ENCODE assay signal across 8 cellular contexts in the genomic region with DNA sequence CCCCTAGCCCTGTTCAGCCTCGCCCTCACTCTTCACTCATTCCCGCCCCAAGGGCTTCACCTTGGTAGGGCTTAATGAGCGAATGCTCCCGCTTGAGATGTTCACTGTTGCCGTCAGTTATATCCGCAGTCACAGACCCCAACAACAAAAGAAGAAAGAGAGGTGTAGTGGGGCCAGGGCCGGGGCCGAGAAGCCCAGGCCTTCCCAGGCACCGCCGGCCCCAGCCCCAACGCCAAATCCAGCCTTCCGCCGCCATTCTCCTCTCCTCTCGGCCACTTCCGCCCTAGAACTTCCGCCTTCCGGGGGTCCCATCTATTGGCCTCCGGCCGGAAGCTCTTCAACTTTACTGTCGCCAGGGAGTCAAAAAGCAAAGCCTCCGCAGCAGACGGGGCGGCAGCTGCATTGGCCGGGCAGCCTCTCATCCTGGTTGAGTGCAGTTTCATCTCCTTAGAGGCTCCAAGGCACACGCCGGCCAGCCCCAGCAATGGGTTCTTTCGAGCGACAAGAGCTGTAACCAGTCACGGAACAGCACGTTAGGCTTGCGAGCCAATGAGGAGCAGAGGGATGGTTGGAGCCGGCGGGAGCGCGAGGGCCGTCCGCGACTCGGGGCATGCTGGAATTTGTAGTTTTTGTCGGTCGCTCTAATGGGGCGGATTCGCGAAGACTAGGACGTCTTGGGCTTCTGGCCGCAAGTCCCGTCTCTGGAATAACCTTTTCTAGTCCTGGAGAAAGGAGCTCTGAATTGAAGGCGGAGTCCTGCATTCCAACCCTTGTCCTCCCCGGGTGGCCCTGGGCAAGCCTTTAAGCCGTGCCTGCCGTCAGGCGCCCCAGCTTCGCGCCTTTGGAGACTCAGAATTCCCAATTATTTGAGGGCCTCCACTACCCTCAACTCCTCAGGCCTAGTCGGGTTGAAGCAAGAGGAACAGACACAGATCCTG. TPM values are rescaled to one million over a fixed set of nuclear protein-coding genes. Genes with fewer than 3 reads are reported as not detected.
DNase-seq lines count a peak whose midpoint lies in the region; ATAC-seq and TF ChIP-seq lines count a peak whose summit lies in the region.

A gene with protein sequence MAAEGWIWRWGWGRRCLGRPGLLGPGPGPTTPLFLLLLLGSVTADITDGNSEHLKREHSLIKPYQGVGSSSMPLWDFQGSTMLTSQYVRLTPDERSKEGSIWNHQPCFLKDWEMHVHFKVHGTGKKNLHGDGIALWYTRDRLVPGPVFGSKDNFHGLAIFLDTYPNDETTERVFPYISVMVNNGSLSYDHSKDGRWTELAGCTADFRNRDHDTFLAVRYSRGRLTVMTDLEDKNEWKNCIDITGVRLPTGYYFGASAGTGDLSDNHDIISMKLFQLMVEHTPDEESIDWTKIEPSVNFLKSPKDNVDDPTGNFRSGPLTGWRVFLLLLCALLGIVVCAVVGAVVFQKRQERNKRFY (minus strand): TSS at position 277 of the 938 bp plus-strand sequence. CDS start 21 bp downstream, at position 256.

- H3K9ac ChIP-seq in mucosa of rectum (ENCODE audit: low read depth in 1 of 2, low read length in 2 of 2), result peak within 1 kb of the TSS; percentile 95

- no peaks in the 10 kb centered on the region for H3K27me3 Mint-ChIP-seq in IgD-negative memory B cell

- peak within 1 kb of the TSS; percentile 99 to 100 (median 99) for H3K27ac Mint-ChIP-seq in IgD-negative memory B cell

- peak; percentile 95 for ATAC-seq in GM21529 (IDR thresholded peaks at IDR 0.05; ENCODE audit: unreplicated experiment)

- peaks cover 32 to 46% (median 37%) of the 10 kb centered on the region in 3 donors for H3K4me1 Mint-ChIP-seq in IgD-negative memory B cell

- DNase-seq in DMS 273 (lab: John Stamatoyannopoulos, UW; ENCODE audit: unreplicated experiment) (peak; percentile 99), OCI-M2 (lab: John Stamatoyannopoulos, UW; ENCODE audit: unreplicated experiment) (peak; percentile 10), activated T-cell treated with anti-CD3 and anti-CD28 coated beads for 4 hours (peak; percentile 80), epithelial cell of proximal tubule (ENCODE audit: low read depth) (peak; percentile 66)
- DNase-seq in stimulated activated CD8-positive, alpha-beta memory T cell treated with anti-CD3 and anti-CD28 coated beads, Interleukin-4, amount 100 ng/mL, for 48 hours, result peak; percentile 91

- peak within 1 kb of the TSS; percentile 97 to 99 (median 98) for H3K4me3 Mint-ChIP-seq in IgD-negative memory B cell

- H3K4me3 ChIP-seq in epithelial cell of proximal tubule (ENCODE audit: low read depth, low read length), result peak within 1 kb of the TSS; percentile 74
- H3K4me3 ChIP-seq in mucosa of rectum (ENCODE audit: low read length in 2 of 2), result peak within 1 kb of the TSS; percentile 85 to 99

- H3K36me3 Mint-ChIP-seq in IgD-negative memory B cell, result peaks cover 2% of the 10 kb centered on the region

- peaks cover 13 to 25% of the 10 kb centered on the region in 2 donors for H3K4me1 ChIP-seq in mucosa of rectum (ENCODE audit: control insufficient read depth in 2 of 2, insufficient read depth in 2 of 2, low read length in 2 of 2)

- peaks cover 11 to 20% of the 10 kb centered on the region in 2 donors for H3K36me3 ChIP-seq in mucosa of rectum (ENCODE audit: control insufficient read depth in 2 of 2, insufficient read depth in 2 of 2, low read length in 2 of 2)

- no peaks in the 10 kb centered on the region for H3K9me3 ChIP-seq in mucosa of rectum (ENCODE audit: control insufficient read depth in 2 of 2, low read length in 2 of 2)

- H3K9me3 Mint-ChIP-seq in IgD-negative memory B cell, result no peaks in the 10 kb centered on the region

- peaks cover 0 to 2% of the 10 kb centered on the region in 2 donors for H3K27me3 ChIP-seq in mucosa of rectum (ENCODE audit: control insufficient read depth in 2 of 2, insufficient read depth in 2 of 2, low read length in 2 of 2)

- TF ChIP-seq CTCF in epithelial cell of proximal tubule (conservative IDR thresholded peaks at IDR 0.05; ENCODE audit: low read depth, low read length), result no peak

- H3K27ac ChIP-seq in mucosa of rectum (ENCODE audit: low read depth in 2 of 2, low read length in 2 of 2), result peak within 1 kb of the TSS; percentile 96 to 97

RNA-seq across cellular contexts. Expression of the gene that starts here (rescaled TPM):
- polyA plus RNA-seq in IgD-negative memory B cell, result 171 TPM
- 252 and 266 TPM in 2 replicates for total RNA-seq in epithelial cell of proximal tubule

Comparison
In these comparisons a context has a peak if more than half of its experiments do, and no peak if none do; other contexts are left out.
1. Peak in every context shown above with its lines: DNase-seq, ATAC-seq, H3K4me3 ChIP-seq and H3K27ac ChIP-seq.
2. DNase-seq: peak in every context shown above with its lines; median percentile 99 in DMS 273; 91 in stimulated activated CD8-positive, alpha-beta memory T cell treated with anti-CD3 and anti-CD28 coated beads, Interleukin-4, amount 100 ng/mL, for 48 hours; 80 in activated T-cell treated with anti-CD3 and anti-CD28 coated beads for 4 hours; 66 in epithelial cell of proximal tubule; 10 in OCI-M2.